ENCODE assay signal across 8 cellular contexts in the genomic region with DNA sequence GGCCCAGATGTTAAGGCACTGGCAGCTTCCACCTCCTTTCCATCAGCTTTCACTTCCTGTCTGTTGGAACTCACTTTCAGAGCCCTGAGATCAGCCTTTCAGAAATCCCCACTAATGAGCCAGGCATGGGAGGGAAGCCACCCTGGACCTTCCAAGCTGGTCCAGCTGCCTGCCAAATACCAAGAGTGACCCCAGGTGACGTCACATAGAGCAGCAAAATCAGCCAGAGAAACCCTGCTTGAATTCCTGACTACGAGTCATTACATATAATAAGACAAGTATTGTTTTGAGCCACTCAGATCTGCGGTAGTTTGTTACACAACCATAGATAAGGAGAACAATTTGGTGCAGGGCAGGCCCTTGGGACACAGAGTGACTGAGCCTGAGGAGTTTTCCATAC.
DNase-seq lines count a peak whose midpoint lies in the region; ATAC-seq and TF ChIP-seq lines count a peak whose summit lies in the region.

No MANE protein-coding gene starts in this region.

- ATAC-seq in HG03135 (IDR thresholded peaks at IDR 0.05; ENCODE audit: unreplicated experiment), result no peak
- ATAC-seq in GM21526 (IDR thresholded peaks at IDR 0.05; ENCODE audit: low FRiP score, unreplicated experiment), result no peak

- CTCF ChIA-PET in HEK293 (lab: Yijun Ruan, JAX), result no interaction called here

- H3K9me3 ChIP-seq in HEK293 (ENCODE audit: control insufficient read depth, insufficient read depth, low read depth, low read length) (no peaks in the 10 kb centered on the region), SJSA1 (replicated peaks) (no peaks in the 10 kb centered on the region)

- no peak for TF ChIP-seq CTCF in HEK293 (tag by site-specific recombination; IDR thresholded peaks at IDR 0.05)

- H3K27me3 ChIP-seq in SJSA1 (replicated peaks), result no peaks in the 10 kb centered on the region

- H3K36me3 ChIP-seq in HEK293 (ENCODE audit: control insufficient read depth in 2 of 2, insufficient read depth in 1 of 2, low read length in 2 of 2) (no peaks in the 10 kb centered on the region), SJSA1 (no peaks in the 10 kb centered on the region)

- H3K4me3 ChIP-seq in HEK293 (ENCODE audit: low read depth, low read length), result no peak overlapping the region
- no peak overlapping the region for H3K4me3 ChIP-seq in SJSA1
- no peak overlapping the region for H3K4me3 ChIP-seq in skeletal muscle cell (ENCODE audit: low read depth, low read length)

- POLR2A ChIA-PET in HEK293 (lab: Yijun Ruan, JAX), result no interaction called here

- H3K27ac ChIP-seq in HEK293 (ENCODE audit: extremely low read depth, low read depth, low read length) (no peak overlapping the region; the same call in 1 of the 2 replicates), SJSA1 (peak overlapping the region; percentile 30)

- DNase-seq in SJSA1 (ENCODE audit: low read depth in 1 of 2, low spot score in 2 of 2) (peak; percentile 65 to 67), glomerular visceral epithelial cell (ENCODE audit: extremely low spot score) (peak; percentile 87), skeletal muscle cell (ENCODE audit: low read depth) (peak; percentile 95)
- no peak for DNase-seq in stimulated activated naive CD4-positive, alpha-beta T cell (lab: John Stamatoyannopoulos, UW)
- no peak for DNase-seq in activated CD4-positive, alpha-beta T cell treated with anti-CD3 and anti-CD28 coated beads, Interleukin-2, amount 50 U/mL, for 1 hour

- H3K4me1 ChIP-seq in HEK293 (ENCODE audit: control insufficient read depth, insufficient read depth, low read length), result peaks cover 11% of the 10 kb centered on the region
- peaks cover 23% of the 10 kb centered on the region for H3K4me1 ChIP-seq in SJSA1 (replicated peaks)

TF ChIP-seq in HEK293, 187 proteins besides CTCF, POLR2A, EP300 and RAD21:
- TF ChIP-seq ZNF138 (tag by site-specific recombination; IDR thresholded peaks at IDR 0.05; ENCODE audit: borderline replicate concordance) (no peak), ZNF404 (tag by site-specific recombination; IDR thresholded peaks at IDR 0.05) (no peak), ZNF157 (tag by site-specific recombination; IDR thresholded peaks at IDR 0.05) (no peak), ZNF600 (tag by site-specific recombination; IDR thresholded peaks at IDR 0.05) (0 out of 2 replicates have a peak, but pooled peaks have one; percentile 31), SCRT1 (tag by site-specific recombination; IDR thresholded peaks at IDR 0.05; ENCODE audit: borderline replicate concordance) (no peak), ZBTB17 (tag by site-specific recombination; IDR thresholded peaks at IDR 0.05) (peak; percentile 70), ZNF335 (tag by site-specific recombination; conservative IDR thresholded peaks at IDR 0.05) (peak; percentile 56), ZNF629 (tag by site-specific recombination; IDR thresholded peaks at IDR 0.05) (peak; percentile 65), ZNF10 (tag by site-specific recombination; IDR thresholded peaks at IDR 0.05) (no peak), ZNF76 (tag by site-specific recombination; IDR thresholded peaks at IDR 0.05; ENCODE audit: borderline replicate concordance, low read depth) (no peak), ZNF654 (tag by site-specific recombination; IDR thresholded peaks at IDR 0.05; ENCODE audit: low read depth) (0 out of 2 replicates have a peak, but pooled peaks have one; percentile 4), ZBTB20 (tag by site-specific recombination; IDR thresholded peaks at IDR 0.05) (peak; percentile 29; the same call in 1 of the 2 replicates), ZNF548 (tag by site-specific recombination; IDR thresholded peaks at IDR 0.05) (no peak), ZNF184 (tag by site-specific recombination; IDR thresholded peaks at IDR 0.05) (no peak), PRDM1 (tag by site-specific recombination; IDR thresholded peaks at IDR 0.05) (0 out of 2 replicates have a peak, but pooled peaks have one; percentile 12), ZNF747 (tag by site-specific recombination; IDR thresholded peaks at IDR 0.05) (no peak), ZNF560 (tag by site-specific recombination; IDR thresholded peaks at IDR 0.05; ENCODE audit: borderline replicate concordance) (no peak), ZNF114 (tag by site-specific recombination; IDR thresholded peaks at IDR 0.05) (no peak)
- TF ChIP-seq, protein P1, sequence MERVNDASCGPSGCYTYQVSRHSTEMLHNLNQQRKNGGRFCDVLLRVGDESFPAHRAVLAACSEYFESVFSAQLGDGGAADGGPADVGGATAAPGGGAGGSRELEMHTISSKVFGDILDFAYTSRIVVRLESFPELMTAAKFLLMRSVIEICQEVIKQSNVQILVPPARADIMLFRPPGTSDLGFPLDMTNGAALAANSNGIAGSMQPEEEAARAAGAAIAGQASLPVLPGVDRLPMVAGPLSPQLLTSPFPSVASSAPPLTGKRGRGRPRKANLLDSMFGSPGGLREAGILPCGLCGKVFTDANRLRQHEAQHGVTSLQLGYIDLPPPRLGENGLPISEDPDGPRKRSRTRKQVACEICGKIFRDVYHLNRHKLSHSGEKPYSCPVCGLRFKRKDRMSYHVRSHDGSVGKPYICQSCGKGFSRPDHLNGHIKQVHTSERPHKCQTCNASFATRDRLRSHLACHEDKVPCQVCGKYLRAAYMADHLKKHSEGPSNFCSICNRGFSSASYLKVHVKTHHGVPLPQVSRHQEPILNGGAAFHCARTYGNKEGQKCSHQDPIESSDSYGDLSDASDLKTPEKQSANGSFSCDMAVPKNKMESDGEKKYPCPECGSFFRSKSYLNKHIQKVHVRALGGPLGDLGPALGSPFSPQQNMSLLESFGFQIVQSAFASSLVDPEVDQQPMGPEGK (tag by site-specific recombination; IDR thresholded peaks at IDR 0.05), result no peak
- TF ChIP-seq, protein P2, sequence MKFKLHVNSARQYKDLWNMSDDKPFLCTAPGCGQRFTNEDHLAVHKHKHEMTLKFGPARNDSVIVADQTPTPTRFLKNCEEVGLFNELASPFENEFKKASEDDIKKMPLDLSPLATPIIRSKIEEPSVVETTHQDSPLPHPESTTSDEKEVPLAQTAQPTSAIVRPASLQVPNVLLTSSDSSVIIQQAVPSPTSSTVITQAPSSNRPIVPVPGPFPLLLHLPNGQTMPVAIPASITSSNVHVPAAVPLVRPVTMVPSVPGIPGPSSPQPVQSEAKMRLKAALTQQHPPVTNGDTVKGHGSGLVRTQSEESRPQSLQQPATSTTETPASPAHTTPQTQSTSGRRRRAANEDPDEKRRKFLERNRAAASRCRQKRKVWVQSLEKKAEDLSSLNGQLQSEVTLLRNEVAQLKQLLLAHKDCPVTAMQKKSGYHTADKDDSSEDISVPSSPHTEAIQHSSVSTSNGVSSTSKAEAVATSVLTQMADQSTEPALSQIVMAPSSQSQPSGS (tag by site-specific recombination; IDR thresholded peaks at IDR 0.05; ENCODE audit: low read depth), result peak; percentile 80

Comparison
In these comparisons a context has a peak if more than half of its experiments do, and no peak if none do; other contexts are left out.
1. DNase-seq: peak in SJSA1 (2 of 2), glomerular visceral epithelial cell (single experiment) and skeletal muscle cell (single experiment); none in stimulated activated naive CD4-positive, alpha-beta T cell (0 of 6) and activated CD4-positive, alpha-beta T cell treated with anti-CD3 and anti-CD28 coated beads, Interleukin-2, amount 50 U/mL, for 1 hour (single experiment).